In the genomic region with DNA sequence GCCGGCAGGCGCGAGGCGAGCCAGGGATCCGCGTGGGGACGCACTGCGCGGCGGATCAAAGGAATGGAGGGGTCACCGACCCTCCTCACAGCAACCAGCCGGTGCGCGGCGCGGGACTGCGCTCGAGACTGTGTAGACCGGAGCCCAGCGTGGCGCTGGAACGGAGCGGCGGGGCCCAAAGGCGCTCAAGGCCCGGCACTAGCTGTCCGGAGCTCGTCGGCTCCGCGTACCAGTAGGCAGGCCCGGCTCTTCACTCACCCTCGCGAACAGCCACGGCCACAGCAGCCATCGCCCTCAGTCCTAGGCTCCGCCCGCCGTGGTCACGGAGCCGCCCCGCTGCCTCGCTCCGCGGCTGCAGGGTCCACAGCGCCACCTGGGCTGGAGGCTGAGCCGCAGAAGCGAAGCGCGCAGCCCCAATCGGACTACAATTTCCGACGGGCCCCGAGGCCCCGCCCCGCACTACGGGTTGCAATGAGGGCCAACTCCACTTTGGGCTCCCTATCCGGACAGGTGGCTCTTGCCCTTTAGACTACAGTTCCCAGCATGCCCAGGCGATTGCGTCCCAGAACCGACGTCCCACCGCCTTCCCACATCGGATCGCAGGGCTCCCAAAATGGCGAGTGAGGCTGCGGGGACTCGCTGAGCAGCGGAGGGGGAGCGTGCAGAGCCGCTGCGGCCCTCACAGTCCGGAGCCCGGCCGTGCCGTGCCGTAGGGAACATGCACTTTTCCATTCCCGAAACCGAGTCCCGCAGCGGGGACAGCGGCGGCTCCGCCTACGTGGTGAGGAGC, we compare ENCODE assay signal across 1 cellular context.
TF ChIP-seq lines count a peak whose summit lies in the region.

Gene EIF2B4 (minus strand): TSS at position 313 of the 790 bp plus-strand sequence. CDS start 24 bp downstream, at position 289.
A gene with protein sequence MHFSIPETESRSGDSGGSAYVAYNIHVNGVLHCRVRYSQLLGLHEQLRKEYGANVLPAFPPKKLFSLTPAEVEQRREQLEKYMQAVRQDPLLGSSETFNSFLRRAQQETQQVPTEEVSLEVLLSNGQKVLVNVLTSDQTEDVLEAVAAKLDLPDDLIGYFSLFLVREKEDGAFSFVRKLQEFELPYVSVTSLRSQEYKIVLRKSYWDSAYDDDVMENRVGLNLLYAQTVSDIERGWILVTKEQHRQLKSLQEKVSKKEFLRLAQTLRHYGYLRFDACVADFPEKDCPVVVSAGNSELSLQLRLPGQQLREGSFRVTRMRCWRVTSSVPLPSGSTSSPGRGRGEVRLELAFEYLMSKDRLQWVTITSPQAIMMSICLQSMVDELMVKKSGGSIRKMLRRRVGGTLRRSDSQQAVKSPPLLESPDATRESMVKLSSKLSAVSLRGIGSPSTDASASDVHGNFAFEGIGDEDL (plus strand): TSS at position 591 of the 790 bp plus-strand sequence. CDS start 128 bp downstream, at position 719.

TF ChIP-seq in K562, 482 proteins besides CTCF, POLR2A, EP300 and RAD21 (continued from another document and continues in another):
- TF ChIP-seq, protein P1, sequence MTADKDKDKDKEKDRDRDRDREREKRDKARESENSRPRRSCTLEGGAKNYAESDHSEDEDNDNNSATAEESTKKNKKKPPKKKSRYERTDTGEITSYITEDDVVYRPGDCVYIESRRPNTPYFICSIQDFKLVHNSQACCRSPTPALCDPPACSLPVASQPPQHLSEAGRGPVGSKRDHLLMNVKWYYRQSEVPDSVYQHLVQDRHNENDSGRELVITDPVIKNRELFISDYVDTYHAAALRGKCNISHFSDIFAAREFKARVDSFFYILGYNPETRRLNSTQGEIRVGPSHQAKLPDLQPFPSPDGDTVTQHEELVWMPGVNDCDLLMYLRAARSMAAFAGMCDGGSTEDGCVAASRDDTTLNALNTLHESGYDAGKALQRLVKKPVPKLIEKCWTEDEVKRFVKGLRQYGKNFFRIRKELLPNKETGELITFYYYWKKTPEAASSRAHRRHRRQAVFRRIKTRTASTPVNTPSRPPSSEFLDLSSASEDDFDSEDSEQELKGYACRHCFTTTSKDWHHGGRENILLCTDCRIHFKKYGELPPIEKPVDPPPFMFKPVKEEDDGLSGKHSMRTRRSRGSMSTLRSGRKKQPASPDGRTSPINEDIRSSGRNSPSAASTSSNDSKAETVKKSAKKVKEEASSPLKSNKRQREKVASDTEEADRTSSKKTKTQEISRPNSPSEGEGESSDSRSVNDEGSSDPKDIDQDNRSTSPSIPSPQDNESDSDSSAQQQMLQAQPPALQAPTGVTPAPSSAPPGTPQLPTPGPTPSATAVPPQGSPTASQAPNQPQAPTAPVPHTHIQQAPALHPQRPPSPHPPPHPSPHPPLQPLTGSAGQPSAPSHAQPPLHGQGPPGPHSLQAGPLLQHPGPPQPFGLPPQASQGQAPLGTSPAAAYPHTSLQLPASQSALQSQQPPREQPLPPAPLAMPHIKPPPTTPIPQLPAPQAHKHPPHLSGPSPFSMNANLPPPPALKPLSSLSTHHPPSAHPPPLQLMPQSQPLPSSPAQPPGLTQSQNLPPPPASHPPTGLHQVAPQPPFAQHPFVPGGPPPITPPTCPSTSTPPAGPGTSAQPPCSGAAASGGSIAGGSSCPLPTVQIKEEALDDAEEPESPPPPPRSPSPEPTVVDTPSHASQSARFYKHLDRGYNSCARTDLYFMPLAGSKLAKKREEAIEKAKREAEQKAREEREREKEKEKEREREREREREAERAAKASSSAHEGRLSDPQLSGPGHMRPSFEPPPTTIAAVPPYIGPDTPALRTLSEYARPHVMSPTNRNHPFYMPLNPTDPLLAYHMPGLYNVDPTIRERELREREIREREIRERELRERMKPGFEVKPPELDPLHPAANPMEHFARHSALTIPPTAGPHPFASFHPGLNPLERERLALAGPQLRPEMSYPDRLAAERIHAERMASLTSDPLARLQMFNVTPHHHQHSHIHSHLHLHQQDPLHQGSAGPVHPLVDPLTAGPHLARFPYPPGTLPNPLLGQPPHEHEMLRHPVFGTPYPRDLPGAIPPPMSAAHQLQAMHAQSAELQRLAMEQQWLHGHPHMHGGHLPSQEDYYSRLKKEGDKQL (CRISPR knock-in tag; IDR thresholded peaks at IDR 0.05; ENCODE audit: borderline replicate concordance) = 0 out of 2 replicates have a peak, but pooled peaks have one; percentile 18
- TF ChIP-seq POLR3G (IDR thresholded peaks at IDR 0.05; ENCODE audit: extremely low read depth, insufficient read length, insufficient replicate concordance) = no peak
- TF ChIP-seq RBM25 (IDR thresholded peaks at IDR 0.05; ENCODE audit: low read depth, low read length, severe bottlenecking) = no peak
- no peak for TF ChIP-seq SLC30A9 (CRISPR knock-in tag; IDR thresholded peaks at IDR 0.05)
- no peak for TF ChIP-seq POLR2AphosphoS2 (IDR thresholded peaks at IDR 0.05; ENCODE audit: low read length)
- TF ChIP-seq ZNF197 (CRISPR knock-in tag; IDR thresholded peaks at IDR 0.05; ENCODE audit: low read depth) = no peak
- TF ChIP-seq MCM5 (IDR thresholded peaks at IDR 0.05; ENCODE audit: low read depth) = no peak
- TF ChIP-seq BRD4 (IDR thresholded peaks at IDR 0.05) = 0 out of 2 replicates have a peak, but pooled peaks have one; percentile 9
- TF ChIP-seq NR2F6 (CRISPR knock-in tag; IDR thresholded peaks at IDR 0.05) = no peak
- TF ChIP-seq IRF2 (CRISPR knock-in tag; IDR thresholded peaks at IDR 0.05) = no peak
- TF ChIP-seq ZNF184 (CRISPR knock-in tag; IDR thresholded peaks at IDR 0.05) = no peak
- TF ChIP-seq ZFP30 (CRISPR knock-in tag; IDR thresholded peaks at IDR 0.05; ENCODE audit: borderline replicate concordance) = no peak
- TF ChIP-seq, protein P2, sequence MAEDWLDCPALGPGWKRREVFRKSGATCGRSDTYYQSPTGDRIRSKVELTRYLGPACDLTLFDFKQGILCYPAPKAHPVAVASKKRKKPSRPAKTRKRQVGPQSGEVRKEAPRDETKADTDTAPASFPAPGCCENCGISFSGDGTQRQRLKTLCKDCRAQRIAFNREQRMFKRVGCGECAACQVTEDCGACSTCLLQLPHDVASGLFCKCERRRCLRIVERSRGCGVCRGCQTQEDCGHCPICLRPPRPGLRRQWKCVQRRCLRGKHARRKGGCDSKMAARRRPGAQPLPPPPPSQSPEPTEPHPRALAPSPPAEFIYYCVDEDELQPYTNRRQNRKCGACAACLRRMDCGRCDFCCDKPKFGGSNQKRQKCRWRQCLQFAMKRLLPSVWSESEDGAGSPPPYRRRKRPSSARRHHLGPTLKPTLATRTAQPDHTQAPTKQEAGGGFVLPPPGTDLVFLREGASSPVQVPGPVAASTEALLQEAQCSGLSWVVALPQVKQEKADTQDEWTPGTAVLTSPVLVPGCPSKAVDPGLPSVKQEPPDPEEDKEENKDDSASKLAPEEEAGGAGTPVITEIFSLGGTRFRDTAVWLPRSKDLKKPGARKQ (CRISPR knock-in tag; IDR thresholded peaks at IDR 0.05) = no peak
- TF ChIP-seq HMBOX1 (IDR thresholded peaks at IDR 0.05) = no peak
- TF ChIP-seq CAMTA2 (CRISPR knock-in tag; conservative IDR thresholded peaks at IDR 0.05) = 0 out of 2 replicates have a peak, but pooled peaks have one; percentile 63
- TF ChIP-seq BHLHE40 (IDR thresholded peaks at IDR 0.05; ENCODE audit: low read length) = 0 out of 2 replicates have a peak, but pooled peaks have one; percentile 29
- TF ChIP-seq RBBP5 (IDR thresholded peaks at IDR 0.05; ENCODE audit: borderline replicate concordance, insufficient read depth, low read length, poor library complexity, severe bottlenecking) = peak; percentile 85
- TF ChIP-seq ZNF140 (CRISPR knock-in tag; IDR thresholded peaks at IDR 0.05) = no peak
- no peak for TF ChIP-seq ZHX1 (conservative IDR thresholded peaks at IDR 0.05; ENCODE audit: low read length)
- TF ChIP-seq SRSF3 (IDR thresholded peaks at IDR 0.05; ENCODE audit: insufficient read depth, low read length) = no peak
- no peak for TF ChIP-seq BRF1 (IDR thresholded peaks at IDR 0.05; ENCODE audit: borderline replicate concordance, extremely low read depth, insufficient read length)
- no peak for TF ChIP-seq ZNF316 (IDR thresholded peaks at IDR 0.05)
- TF ChIP-seq GATAD2B (IDR thresholded peaks at IDR 0.05; ENCODE audit: borderline replicate concordance) = peak; percentile 69; the same call in 1 of the 2 replicates
- no peak for TF ChIP-seq CUX1 (CRISPR knock-in tag; IDR thresholded peaks at IDR 0.05)
- TF ChIP-seq, protein P3, sequence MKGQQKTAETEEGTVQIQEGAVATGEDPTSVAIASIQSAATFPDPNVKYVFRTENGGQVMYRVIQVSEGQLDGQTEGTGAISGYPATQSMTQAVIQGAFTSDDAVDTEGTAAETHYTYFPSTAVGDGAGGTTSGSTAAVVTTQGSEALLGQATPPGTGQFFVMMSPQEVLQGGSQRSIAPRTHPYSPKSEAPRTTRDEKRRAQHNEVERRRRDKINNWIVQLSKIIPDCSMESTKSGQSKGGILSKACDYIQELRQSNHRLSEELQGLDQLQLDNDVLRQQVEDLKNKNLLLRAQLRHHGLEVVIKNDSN (CRISPR knock-in tag; IDR thresholded peaks at IDR 0.05) = peak; percentile 54
- TF ChIP-seq ZBTB17 (CRISPR knock-in tag; IDR thresholded peaks at IDR 0.05) = peak; percentile 38; the same call in 1 of the 2 replicates
- TF ChIP-seq, protein P4, sequence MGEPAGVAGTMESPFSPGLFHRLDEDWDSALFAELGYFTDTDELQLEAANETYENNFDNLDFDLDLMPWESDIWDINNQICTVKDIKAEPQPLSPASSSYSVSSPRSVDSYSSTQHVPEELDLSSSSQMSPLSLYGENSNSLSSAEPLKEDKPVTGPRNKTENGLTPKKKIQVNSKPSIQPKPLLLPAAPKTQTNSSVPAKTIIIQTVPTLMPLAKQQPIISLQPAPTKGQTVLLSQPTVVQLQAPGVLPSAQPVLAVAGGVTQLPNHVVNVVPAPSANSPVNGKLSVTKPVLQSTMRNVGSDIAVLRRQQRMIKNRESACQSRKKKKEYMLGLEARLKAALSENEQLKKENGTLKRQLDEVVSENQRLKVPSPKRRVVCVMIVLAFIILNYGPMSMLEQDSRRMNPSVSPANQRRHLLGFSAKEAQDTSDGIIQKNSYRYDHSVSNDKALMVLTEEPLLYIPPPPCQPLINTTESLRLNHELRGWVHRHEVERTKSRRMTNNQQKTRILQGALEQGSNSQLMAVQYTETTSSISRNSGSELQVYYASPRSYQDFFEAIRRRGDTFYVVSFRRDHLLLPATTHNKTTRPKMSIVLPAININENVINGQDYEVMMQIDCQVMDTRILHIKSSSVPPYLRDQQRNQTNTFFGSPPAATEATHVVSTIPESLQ (CRISPR knock-in tag; IDR thresholded peaks at IDR 0.05) = peak; percentile 91; the same call in 1 of the 2 replicates
